1 cellular context compared by ENCODE assay signal in the genomic region with DNA sequence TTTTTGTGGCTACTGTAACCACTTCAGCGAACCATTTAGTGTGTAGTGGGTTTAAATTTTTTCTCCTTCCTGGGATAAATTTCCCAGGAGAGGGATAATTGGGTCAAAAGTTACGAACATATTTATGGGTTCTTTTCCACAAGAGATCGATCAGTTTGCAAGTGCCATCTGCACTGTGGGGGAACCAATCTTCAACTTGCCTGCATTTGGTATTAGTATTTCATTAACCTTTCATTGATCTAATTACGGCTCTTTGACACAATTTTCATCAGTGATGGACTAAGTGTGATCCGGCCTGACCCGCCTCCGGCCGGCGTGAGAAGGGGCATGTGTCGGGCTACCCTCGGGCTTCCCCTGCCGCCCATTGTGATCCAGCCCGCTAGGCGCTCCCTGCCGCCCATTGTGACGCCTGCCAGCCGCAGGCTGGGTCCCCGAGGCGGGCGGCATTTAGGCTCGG.
TF ChIP-seq lines count a peak whose summit lies in the region.
"Not testable (repeated sequence)": the region's sequence is repeated elsewhere in the genome, so short reads cannot be mapped to it uniquely, and the experiment has no call there.

No MANE protein-coding gene starts in this region.

TF ChIP-seq in K562, 482 proteins besides CTCF, POLR2A, EP300 and RAD21:
- TF ChIP-seq ZNF699 (CRISPR knock-in tag; IDR thresholded peaks at IDR 0.05; ENCODE audit: insufficient replicate concordance) (peak; percentile 82), ZNF324 (CRISPR knock-in tag; IDR thresholded peaks at IDR 0.05) (0 out of 2 replicates have a peak, but pooled peaks have one; percentile 14), JUNB (CRISPR knock-in tag; conservative IDR thresholded peaks at IDR 0.05) (0 out of 2 replicates have a peak, but pooled peaks have one; percentile 29), MIER1 (IDR thresholded peaks at IDR 0.05; ENCODE audit: low read depth) (0 out of 2 replicates have a peak, but pooled peaks have one; percentile 11), CBX8 (IDR thresholded peaks at IDR 0.05; ENCODE audit: borderline replicate concordance, extremely low read depth, low read depth, low read length, poor library complexity, severe bottlenecking) (peak; percentile 89), ZNF780A (CRISPR knock-in tag; IDR thresholded peaks at IDR 0.05) (0 out of 2 replicates have a peak, but pooled peaks have one; percentile 37), ZFX (CRISPR knock-in tag; IDR thresholded peaks at IDR 0.05) (peak; percentile 40; the same call in 1 of the 2 replicates), HMG20A (CRISPR knock-in tag; conservative IDR thresholded peaks at IDR 0.05) (peak; percentile 87), KDM5B (IDR thresholded peaks at IDR 0.05; ENCODE audit: insufficient replicate concordance, low read depth, low read length) (peak; percentile 44), ZNF347 (CRISPR knock-in tag; IDR thresholded peaks at IDR 0.05; ENCODE audit: low read depth) (0 out of 2 replicates have a peak, but pooled peaks have one; percentile 67), KLF10 (CRISPR knock-in tag; IDR thresholded peaks at IDR 0.05) (peak; percentile 70; the same call in 1 of the 2 replicates), ZNF75A (CRISPR knock-in tag; IDR thresholded peaks at IDR 0.05) (0 out of 2 replicates have a peak, but pooled peaks have one; percentile 15), ZFP1 (CRISPR knock-in tag; IDR thresholded peaks at IDR 0.05) (0 out of 2 replicates have a peak, but pooled peaks have one; percentile 38), BCL6 (CRISPR knock-in tag; IDR thresholded peaks at IDR 0.05) (0 out of 2 replicates have a peak, but pooled peaks have one; percentile 54), ZNF561 (CRISPR knock-in tag; conservative IDR thresholded peaks at IDR 0.05) (0 out of 2 replicates have a peak, but pooled peaks have one; percentile 17), NR2C2 (tag; IDR thresholded peaks at IDR 0.05) (0 out of 2 replicates have a peak, but pooled peaks have one; percentile 2), MTF1 (CRISPR knock-in tag; IDR thresholded peaks at IDR 0.05; ENCODE audit: borderline replicate concordance) (peak; percentile 76; the same call in 1 of the 2 replicates), ZNF140 (CRISPR knock-in tag; IDR thresholded peaks at IDR 0.05) (0 out of 2 replicates have a peak, but pooled peaks have one; percentile 39), ZNF785 (CRISPR knock-in tag; IDR thresholded peaks at IDR 0.05) (peak; percentile 35; the same call in 1 of the 2 replicates), NR2F6 (CRISPR knock-in tag; IDR thresholded peaks at IDR 0.05) (0 out of 2 replicates have a peak, but pooled peaks have one; percentile 42), ZNF311 (CRISPR knock-in tag; IDR thresholded peaks at IDR 0.05) (peak; percentile 61; the same call in 1 of the 2 replicates)
- TF ChIP-seq, protein P1, sequence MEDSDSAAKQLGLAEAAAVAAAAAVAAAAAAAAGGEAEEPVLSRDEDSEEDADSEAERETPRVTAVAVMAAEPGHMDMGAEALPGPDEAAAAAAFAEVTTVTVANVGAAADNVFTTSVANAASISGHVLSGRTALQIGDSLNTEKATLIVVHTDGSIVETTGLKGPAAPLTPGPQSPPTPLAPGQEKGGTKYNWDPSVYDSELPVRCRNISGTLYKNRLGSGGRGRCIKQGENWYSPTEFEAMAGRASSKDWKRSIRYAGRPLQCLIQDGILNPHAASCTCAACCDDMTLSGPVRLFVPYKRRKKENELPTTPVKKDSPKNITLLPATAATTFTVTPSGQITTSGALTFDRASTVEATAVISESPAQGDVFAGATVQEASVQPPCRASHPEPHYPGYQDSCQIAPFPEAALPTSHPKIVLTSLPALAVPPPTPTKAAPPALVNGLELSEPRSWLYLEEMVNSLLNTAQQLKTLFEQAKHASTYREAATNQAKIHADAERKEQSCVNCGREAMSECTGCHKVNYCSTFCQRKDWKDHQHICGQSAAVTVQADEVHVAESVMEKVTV (CRISPR knock-in tag; IDR thresholded peaks at IDR 0.05) = 0 out of 2 replicates have a peak, but pooled peaks have one; percentile 30
- TF ChIP-seq, protein P2, sequence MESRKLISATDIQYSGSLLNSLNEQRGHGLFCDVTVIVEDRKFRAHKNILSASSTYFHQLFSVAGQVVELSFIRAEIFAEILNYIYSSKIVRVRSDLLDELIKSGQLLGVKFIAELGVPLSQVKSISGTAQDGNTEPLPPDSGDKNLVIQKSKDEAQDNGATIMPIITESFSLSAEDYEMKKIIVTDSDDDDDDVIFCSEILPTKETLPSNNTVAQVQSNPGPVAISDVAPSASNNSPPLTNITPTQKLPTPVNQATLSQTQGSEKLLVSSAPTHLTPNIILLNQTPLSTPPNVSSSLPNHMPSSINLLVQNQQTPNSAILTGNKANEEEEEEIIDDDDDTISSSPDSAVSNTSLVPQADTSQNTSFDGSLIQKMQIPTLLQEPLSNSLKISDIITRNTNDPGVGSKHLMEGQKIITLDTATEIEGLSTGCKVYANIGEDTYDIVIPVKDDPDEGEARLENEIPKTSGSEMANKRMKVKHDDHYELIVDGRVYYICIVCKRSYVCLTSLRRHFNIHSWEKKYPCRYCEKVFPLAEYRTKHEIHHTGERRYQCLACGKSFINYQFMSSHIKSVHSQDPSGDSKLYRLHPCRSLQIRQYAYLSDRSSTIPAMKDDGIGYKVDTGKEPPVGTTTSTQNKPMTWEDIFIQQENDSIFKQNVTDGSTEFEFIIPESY (CRISPR knock-in tag; IDR thresholded peaks at IDR 0.05) = peak; percentile 3; the same call in 1 of the 2 replicates
- TF ChIP-seq, protein P3, sequence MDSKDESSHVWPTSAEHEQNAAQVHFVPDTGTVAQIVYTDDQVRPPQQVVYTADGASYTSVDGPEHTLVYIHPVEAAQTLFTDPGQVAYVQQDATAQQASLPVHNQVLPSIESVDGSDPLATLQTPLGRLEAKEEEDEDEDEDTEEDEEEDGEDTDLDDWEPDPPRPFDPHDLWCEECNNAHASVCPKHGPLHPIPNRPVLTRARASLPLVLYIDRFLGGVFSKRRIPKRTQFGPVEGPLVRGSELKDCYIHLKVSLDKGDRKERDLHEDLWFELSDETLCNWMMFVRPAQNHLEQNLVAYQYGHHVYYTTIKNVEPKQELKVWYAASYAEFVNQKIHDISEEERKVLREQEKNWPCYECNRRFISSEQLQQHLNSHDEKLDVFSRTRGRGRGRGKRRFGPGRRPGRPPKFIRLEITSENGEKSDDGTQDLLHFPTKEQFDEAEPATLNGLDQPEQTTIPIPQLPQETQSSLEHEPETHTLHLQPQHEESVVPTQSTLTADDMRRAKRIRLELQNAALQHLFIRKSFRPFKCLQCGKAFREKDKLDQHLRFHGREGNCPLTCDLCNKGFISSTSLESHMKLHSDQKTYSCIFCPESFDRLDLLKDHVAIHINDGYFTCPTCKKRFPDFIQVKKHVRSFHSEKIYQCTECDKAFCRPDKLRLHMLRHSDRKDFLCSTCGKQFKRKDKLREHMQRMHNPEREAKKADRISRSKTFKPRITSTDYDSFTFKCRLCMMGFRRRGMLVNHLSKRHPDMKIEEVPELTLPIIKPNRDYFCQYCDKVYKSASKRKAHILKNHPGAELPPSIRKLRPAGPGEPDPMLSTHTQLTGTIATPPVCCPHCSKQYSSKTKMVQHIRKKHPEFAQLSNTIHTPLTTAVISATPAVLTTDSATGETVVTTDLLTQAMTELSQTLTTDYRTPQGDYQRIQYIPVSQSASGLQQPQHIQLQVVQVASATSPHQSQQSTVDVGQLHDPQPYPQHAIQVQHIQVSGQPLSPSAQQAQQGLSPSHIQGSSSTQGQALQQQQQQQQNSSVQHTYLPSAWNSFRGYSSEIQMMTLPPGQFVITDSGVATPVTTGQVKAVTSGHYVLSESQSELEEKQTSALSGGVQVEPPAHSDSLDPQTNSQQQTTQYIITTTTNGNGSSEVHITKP (IDR thresholded peaks at IDR 0.05; ENCODE audit: partially characterized antibody) = peak; percentile 69
- TF ChIP-seq, protein P4, sequence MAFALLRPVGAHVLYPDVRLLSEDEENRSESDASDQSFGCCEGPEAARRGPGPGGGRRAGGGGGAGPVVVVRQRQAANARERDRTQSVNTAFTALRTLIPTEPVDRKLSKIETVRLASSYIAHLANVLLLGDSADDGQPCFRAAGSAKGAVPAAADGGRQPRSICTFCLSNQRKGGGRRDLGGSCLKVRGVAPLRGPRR (CRISPR knock-in tag; IDR thresholded peaks at IDR 0.05) = peak; percentile 34; the same call in 1 of the 2 replicates
- TF ChIP-seq NR2C2 (CRISPR knock-in tag; IDR thresholded peaks at IDR 0.05) = not testable (repeated sequence)
